ENCODE assay signal across 23 cellular contexts in genomic region chr7:131100357-131101054, GRCh38.
DNase-seq lines count a peak whose midpoint lies in the region; ATAC-seq, FAIRE-seq and TF ChIP-seq lines count a peak whose summit lies in the region.
"Had no signal": no experiment of that assay in that cellular context is flagged by ENCODE, and none has a peak within 500 bp of the region (broad histone marks: within the 10 kb centered on the region; RNA-seq: fewer than 3 reads in every experiment).

No MANE protein-coding gene starts in this region.

- H3K4me3 ChIP-seq in gastrocnemius medialis, result peak overlapping the region in 3 of 4 donors; percentile 1 to 61 (median 24)
- H3K4me3 ChIP-seq: ascending aorta; BLaER1 treated with 17β-estradiol and CSF1 and Interleukin-3, amounts not matched to agents 10 nM and 100 nM; skin epidermis had no signal

- H3K36me3 Mint-ChIP-seq in activated CD4-positive, alpha-beta T cell treated with anti-CD3 and anti-CD28 coated beads for 36 hours (ENCODE audit: low read depth), result peaks cover 31% of the 10 kb centered on the region
- H3K36me3 Mint-ChIP-seq in HFFc6 (ENCODE audit: low read depth), result peaks cover 57% of the 10 kb centered on the region
- H3K36me3 Mint-ChIP-seq in activated naive CD8-positive, alpha-beta T cell treated with anti-CD3 and anti-CD28 coated beads, Interleukin-2, amount 50 U/mL, for 24 hours (ENCODE audit: low read depth), result peaks cover 19% of the 10 kb centered on the region

- H3K4me3 Mint-ChIP-seq in activated CD4-positive, alpha-beta T cell treated with anti-CD3 and anti-CD28 coated beads for 36 hours, result peak overlapping the region; percentile 22
- H3K4me3 Mint-ChIP-seq in HFFc6, result no peak overlapping the region
- peak overlapping the region; percentile 58 for H3K4me3 Mint-ChIP-seq in activated naive CD8-positive, alpha-beta T cell treated with anti-CD3 and anti-CD28 coated beads, Interleukin-2, amount 50 U/mL, for 24 hours
- H3K4me3 Mint-ChIP-seq: activated T-helper 1 cell treated with anti-CD3 and anti-CD28 coated beads, Interleukin-12 subunit alpha, Interleukin-12 subunit beta, Interleukin-2, Interleukin-4 antibody, amounts not matched to agents 30 ng/mL and 10 ng/mL and 1 ng/mL, durations not matched to agents 14 hours and 24 hours and 36 hours had no signal

- intact Hi-C loops in activated CD4-positive, alpha-beta T cell treated with anti-CD3 and anti-CD28 coated beads for 36 hours (cut with DNase I, micrococcal nuclease), result loop anchor here (10.0 kb wide), 5 partner anchors 324 to 1876 kb away; partner anchors contain the start of genes AHCYL2 (in 1 of the 2), NRF1 (in 1 of the 2) and UBE2H (in 1 of the 2)
- intact Hi-C loops in gastrocnemius medialis (cut with DNase I; ENCODE audit: low total_unique reads), result loop anchor here (10.0 kb wide), 2 partner anchors 324 to 394 kb away; no protein-coding TSS in a partner anchor

- peak overlapping the region; percentile 19 to 100 (median 60) for H3K27ac ChIP-seq in gastrocnemius medialis
- H3K27ac ChIP-seq: BLaER1 treated with 17β-estradiol and CSF1 and Interleukin-3, amounts not matched to agents 10 nM and 100 nM; skin epidermis had no signal

- no peak for TF ChIP-seq POLR2A in gastrocnemius medialis (IDR thresholded peaks at IDR 0.05)

- ATAC-seq in activated CD4-positive, alpha-beta T cell treated with anti-CD3 and anti-CD28 coated beads for 36 hours, result no peak
- ATAC-seq in activated naive CD8-positive, alpha-beta T cell treated with anti-CD3 and anti-CD28 coated beads, Interleukin-2, amount 50 U/mL, for 24 hours, result peak; percentile 41
- ATAC-seq in gastrocnemius medialis, result no peak

- H3K27ac Mint-ChIP-seq in activated CD4-positive, alpha-beta T cell treated with anti-CD3 and anti-CD28 coated beads for 36 hours, result peak overlapping the region; percentile 69
- H3K27ac Mint-ChIP-seq in HFFc6, result peak overlapping the region; percentile 45; the same call in 1 of the 2 replicates
- peak overlapping the region; percentile 78 for H3K27ac Mint-ChIP-seq in activated naive CD8-positive, alpha-beta T cell treated with anti-CD3 and anti-CD28 coated beads, Interleukin-2, amount 50 U/mL, for 24 hours
- H3K27ac Mint-ChIP-seq: activated T-helper 1 cell treated with anti-CD3 and anti-CD28 coated beads, Interleukin-12 subunit alpha, Interleukin-12 subunit beta, Interleukin-2, Interleukin-4 antibody, amounts not matched to agents 30 ng/mL and 10 ng/mL and 1 ng/mL, durations not matched to agents 14 hours and 24 hours and 36 hours had no signal

- H3K4me1 ChIP-seq in gastrocnemius medialis, result peaks cover 88 to 91% of the 10 kb centered on the region in 2 donors

- peaks cover 86% of the 10 kb centered on the region for H3K4me1 Mint-ChIP-seq in activated CD4-positive, alpha-beta T cell treated with anti-CD3 and anti-CD28 coated beads for 36 hours
- H3K4me1 Mint-ChIP-seq in HFFc6 (ENCODE audit: low read depth), result peaks cover 80% of the 10 kb centered on the region
- H3K4me1 Mint-ChIP-seq in activated naive CD8-positive, alpha-beta T cell treated with anti-CD3 and anti-CD28 coated beads, Interleukin-2, amount 50 U/mL, for 24 hours, result peaks cover 90% of the 10 kb centered on the region

- FAIRE-seq in frontal cortex (lab: Jason Lieb, UNC), result no peak
- FAIRE-seq: endometrium, GM19239 had no signal

- POLR2A ChIA-PET in activated CD4-positive, alpha-beta T cell treated with anti-CD3 and anti-CD28 coated beads for 36 hours (lab: Charles Lee), result no interaction called here

- H3K9me3 Mint-ChIP-seq in activated CD4-positive, alpha-beta T cell treated with anti-CD3 and anti-CD28 coated beads for 36 hours (ENCODE audit: low read depth), result no peaks in the 10 kb centered on the region
- H3K9me3 Mint-ChIP-seq in HFFc6, result no peaks in the 10 kb centered on the region
- H3K9me3 Mint-ChIP-seq in activated naive CD8-positive, alpha-beta T cell treated with anti-CD3 and anti-CD28 coated beads, Interleukin-2, amount 50 U/mL, for 24 hours, result no peaks in the 10 kb centered on the region
- H3K9me3 Mint-ChIP-seq: activated T-helper 1 cell treated with anti-CD3 and anti-CD28 coated beads, Interleukin-12 subunit alpha, Interleukin-12 subunit beta, Interleukin-2, Interleukin-4 antibody, amounts not matched to agents 30 ng/mL and 10 ng/mL and 1 ng/mL, durations not matched to agents 14 hours and 24 hours and 36 hours had no signal

- peaks cover 0 to 37% of the 10 kb centered on the region in 2 donors for H3K36me3 ChIP-seq in gastrocnemius medialis

- H3K27me3 ChIP-seq in gastrocnemius medialis, result no peaks in the 10 kb centered on the region
- H3K27me3 ChIP-seq: ascending aorta; BLaER1 treated with 17β-estradiol and CSF1 and Interleukin-3, amounts not matched to agents 10 nM and 100 nM had no signal

- CTCF ChIA-PET in activated CD4-positive, alpha-beta T cell treated with anti-CD3 and anti-CD28 coated beads for 36 hours (lab: Charles Lee), result interaction anchor here (1.9 kb wide), 1 partner anchor 31 kb away, joined by 7 read pairs; no protein-coding TSS in a partner anchor

- no peak for TF ChIP-seq CTCF in HFFc6 (IDR thresholded peaks at IDR 0.05)
- TF ChIP-seq CTCF in gastrocnemius medialis (IDR thresholded peaks at IDR 0.05 in 4 of 5, conservative IDR thresholded peaks at IDR 0.05 in 1 of 5), result no peak

- DNase-seq in activated CD4-positive, alpha-beta T cell treated with anti-CD3 and anti-CD28 coated beads for 36 hours, result no peak
- no peak for DNase-seq in activated CD4-positive, alpha-beta T cell treated with anti-CD3 and anti-CD28 coated beads, Interleukin-2, amount 50 U/mL, for 48 hours
- DNase-seq in HFFc6, result no peak
- no peak for DNase-seq in activated naive CD8-positive, alpha-beta T cell treated with anti-CD3 and anti-CD28 coated beads, Interleukin-2, amount 50 U/mL, for 24 hours
- DNase-seq in gastrocnemius medialis, result no peak
- no peak for DNase-seq in epidermal melanocyte (ENCODE audit: insufficient read length, low spot score)
- DNase-seq in NCI-H2196 treated with DMSO at 0.1 percent for 48 hours (lab: John Stamatoyannopoulos, UW; ENCODE audit: unreplicated experiment), result no peak
- DNase-seq in frontal cortex (ENCODE audit: low spot score in 2 of 2), result no peak
- DNase-seq: 8988T; activated CD4-positive, CD25-positive, alpha-beta regulatory T cell treated with anti-CD3 and anti-CD28 coated beads, Interleukin-2, amount 50 U/mL, for 72 hours; DMS53; H7; NCI-H1092 treated with DMSO at 0.1 percent for 48 hours; NCI-H526; OCI-M1; posterior cingulate gyrus; trophoblast cell had no signal

- in situ Hi-C loops in gastrocnemius medialis (cut with MboI; ENCODE audit: low sequenced_read_pairs in 4 of 4), result loop anchor here in 1 of 4 donors (10.0 kb wide), 1 partner anchor 184 kb away; no protein-coding TSS in a partner anchor

- no peaks in the 10 kb centered on the region for H3K27me3 Mint-ChIP-seq in activated CD4-positive, alpha-beta T cell treated with anti-CD3 and anti-CD28 coated beads for 36 hours
- H3K27me3 Mint-ChIP-seq in HFFc6 (ENCODE audit: insufficient read depth), result peaks cover 8% of the 10 kb centered on the region
- no peaks in the 10 kb centered on the region for H3K27me3 Mint-ChIP-seq in activated naive CD8-positive, alpha-beta T cell treated with anti-CD3 and anti-CD28 coated beads, Interleukin-2, amount 50 U/mL, for 24 hours

- no peaks in the 10 kb centered on the region for H3K9me3 ChIP-seq in gastrocnemius medialis
- H3K9me3 ChIP-seq: ascending aorta; BLaER1 treated with 17β-estradiol and CSF1 and Interleukin-3, amounts not matched to agents 10 nM and 100 nM had no signal
